ENCODE assay signal across 2 cellular contexts in genomic region chr19:7842661-7843294, GRCh38.
A peak's percentile ranks its signal among the peaks of the same experiment; 100 is the strongest.
TF ChIP-seq lines count a peak whose summit lies in the region.

No MANE protein-coding gene starts in this region.

TF ChIP-seq in HEK293T, 16 proteins besides CTCF, POLR2A, EP300 and RAD21:
- TF ChIP-seq TARDBP (IDR thresholded peaks at IDR 0.05) = 0 out of 2 replicates have a peak, but pooled peaks have one; percentile 12
- TF ChIP-seq FOXA1 (IDR thresholded peaks at IDR 0.05) = no peak

TF ChIP-seq in GM12878, 131 proteins besides CTCF, POLR2A, EP300 and RAD21:
- TF ChIP-seq BCL3 (IDR thresholded peaks at IDR 0.05; ENCODE audit: borderline replicate concordance, insufficient read depth, low read depth, low read length, poor library complexity, severe bottlenecking) = peak; percentile 84
- TF ChIP-seq PAX8 (IDR thresholded peaks at IDR 0.05) = no peak
